ENCODE assay signal across 10 cellular contexts in the genomic region with DNA sequence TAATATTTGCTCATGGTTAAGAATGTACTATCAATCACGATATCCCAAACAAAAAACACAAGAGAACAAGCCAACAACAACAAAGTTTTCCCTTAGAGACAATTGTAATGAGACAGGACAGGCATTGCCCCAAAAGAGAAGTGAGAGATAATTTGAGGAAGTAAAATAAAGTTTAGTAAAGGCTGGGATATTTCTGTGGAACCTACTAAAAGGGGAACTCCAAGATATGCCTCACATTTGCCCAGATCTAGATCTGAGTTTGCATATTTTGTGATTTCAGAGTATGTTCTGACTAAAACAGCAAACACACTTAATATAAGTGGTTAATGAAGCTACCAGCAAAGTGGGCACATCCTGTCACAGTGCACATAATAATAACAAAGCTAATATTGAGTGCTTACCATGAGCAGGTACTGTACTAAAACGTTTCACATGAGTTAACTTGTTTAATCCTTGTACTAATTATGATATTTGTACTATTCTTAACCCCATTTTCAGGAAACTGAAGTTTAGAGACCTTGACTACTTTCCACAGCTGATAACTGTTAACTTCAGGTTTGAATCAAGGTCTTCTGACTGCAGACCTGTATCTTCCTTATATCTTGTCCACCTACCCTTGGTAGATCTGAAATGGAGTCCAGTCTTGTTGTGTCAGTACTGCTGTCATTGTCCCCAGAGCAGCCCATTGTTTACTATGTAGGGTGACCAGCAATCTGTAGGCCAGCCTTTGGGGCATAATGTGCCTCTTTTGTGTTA. TPM values are rescaled to one million over a fixed set of nuclear protein-coding genes. Genes with fewer than 3 reads are reported as not detected.
DNase-seq lines count a peak whose midpoint lies in the region; ATAC-seq and TF ChIP-seq lines count a peak whose summit lies in the region.
"Had no signal": no experiment of that assay in that cellular context is flagged by ENCODE, and none has a peak within 500 bp of the region (broad histone marks: within the 10 kb centered on the region; RNA-seq: fewer than 3 reads in every experiment).

No MANE protein-coding gene starts in this region.

- no peaks in the 10 kb centered on the region for H3K4me1 Mint-ChIP-seq in central memory CD8-positive, alpha-beta T cell

- no peaks in the 10 kb centered on the region for H3K36me3 Mint-ChIP-seq in central memory CD8-positive, alpha-beta T cell (ENCODE audit: insufficient read depth)

- no peaks in the 10 kb centered on the region for H3K27me3 Mint-ChIP-seq in central memory CD8-positive, alpha-beta T cell

- H3K9me3 ChIP-seq in body of pancreas (no peaks in the 10 kb centered on the region), PC-3 (ENCODE audit: low read length) (no peaks in the 10 kb centered on the region), sigmoid colon (no peaks in the 10 kb centered on the region)
- H3K9me3 ChIP-seq: thoracic aorta had no signal

- no peaks in the 10 kb centered on the region for H3K27me3 ChIP-seq in body of pancreas
- no peaks in the 10 kb centered on the region for H3K27me3 ChIP-seq in PC-3 (ENCODE audit: low read length)
- no peaks in the 10 kb centered on the region for H3K27me3 ChIP-seq in H7 (ENCODE audit: control insufficient read depth, insufficient read depth, low read length)
- no peaks in the 10 kb centered on the region for H3K27me3 ChIP-seq in sigmoid colon

- no peaks in the 10 kb centered on the region for H3K4me1 ChIP-seq in body of pancreas
- 0 out of 2 replicates have a peak, but pooled peaks cover 4% of the 10 kb centered on the region for H3K4me1 ChIP-seq in PC-3 (ENCODE audit: insufficient read depth, low read length)
- H3K4me1 ChIP-seq in sigmoid colon = no peaks in the 10 kb centered on the region

- no peak overlapping the region for H2AFZ ChIP-seq in PC-3 (ENCODE audit: low read length)

- no peak for TF ChIP-seq EP300 in sigmoid colon (IDR thresholded peaks at IDR 0.05)

- DNase-seq in AG20443 (ENCODE audit: low spot score) (peak; percentile 16), body of pancreas (no peak), PC-3 (no peak), H7 (no peak), sigmoid colon (no peak)
- no peak for DNase-seq in central memory CD8-positive, alpha-beta T cell (ENCODE audit: low spot score in 2 of 2)

- no peaks in the 10 kb centered on the region for H3K9me2 ChIP-seq in PC-3 (replicated peaks; ENCODE audit: low read length)

- no TSS peak for BruUV-seq in PC-3 (replicated peaks; lab: Mats Ljungman, UMichigan)

- no peak overlapping the region for H3K27ac ChIP-seq in body of pancreas
- H3K27ac ChIP-seq in PC-3 (ENCODE audit: low read length) = no peak overlapping the region
- no peak overlapping the region for H3K27ac ChIP-seq in sigmoid colon
- H3K27ac ChIP-seq: C4-2B, thoracic aorta had no signal

- H4K20me1 ChIP-seq in PC-3 (ENCODE audit: low read length) = no peaks in the 10 kb centered on the region

- ATAC-seq in GM19438 (IDR thresholded peaks at IDR 0.05; ENCODE audit: low read depth, unreplicated experiment) (peak; percentile 79), HG03280 (IDR thresholded peaks at IDR 0.05; ENCODE audit: unreplicated experiment) (peak; percentile 86), body of pancreas (no peak), PC-3 (no peak)
- peak; percentile 32 for ATAC-seq in central memory CD8-positive, alpha-beta T cell (replicated peaks; ENCODE audit: extremely low read depth, poor library complexity, severe bottlenecking)

- WGBS in body of pancreas, 2 donors = 46 to 47% methylated on average over 2 of the region's 2 CpGs
- 37 to 65% methylated on average over 2 of the region's 2 CpGs for WGBS in sigmoid colon, 2 donors

- no peak overlapping the region for H3K9ac ChIP-seq in PC-3 (ENCODE audit: low read length)

- no peak overlapping the region for H3K27ac Mint-ChIP-seq in central memory CD8-positive, alpha-beta T cell (ENCODE audit: low read depth)

- intact Hi-C loops in body of pancreas (cut with DNase I) (no loop called here), PC-3 (cut with micrococcal nuclease) (no loop called here), sigmoid colon (cut with DNase I) (no loop called here)

- H3K4me3 ChIP-seq in body of pancreas (no peak overlapping the region), PC-3 (ENCODE audit: low read length) (no peak overlapping the region), H7 (ENCODE audit: insufficient read depth, low read depth, low read length) (no peak overlapping the region), sigmoid colon (no peak overlapping the region)
- H3K4me3 ChIP-seq: thoracic aorta had no signal

- POLR2A ChIA-PET in PC-3 (lab: Charles Lee; ENCODE audit: unreplicated experiment) = no interaction called here

- no peaks in the 10 kb centered on the region for H3K79me2 ChIP-seq in PC-3 (ENCODE audit: low read length)

- no peaks in the 10 kb centered on the region for H3F3A ChIP-seq in PC-3 (ENCODE audit: low read length, unreplicated experiment)

- no peak for TF ChIP-seq POLR2A in body of pancreas (IDR thresholded peaks at IDR 0.05)
- no peak for TF ChIP-seq POLR2A in sigmoid colon (IDR thresholded peaks at IDR 0.05)

- no peak overlapping the region for H3K4me3 Mint-ChIP-seq in central memory CD8-positive, alpha-beta T cell

- CTCF ChIA-PET in PC-3 (lab: Charles Lee) = no interaction called here

- no peak for TF ChIP-seq CTCF in body of pancreas (IDR thresholded peaks at IDR 0.05)
- no peak for TF ChIP-seq CTCF in PC-3 (conservative IDR thresholded peaks at IDR 0.05; ENCODE audit: low read depth, low read length)
- TF ChIP-seq CTCF in sigmoid colon (IDR thresholded peaks at IDR 0.05) = no peak

- H3K36me3 ChIP-seq in body of pancreas (replicated peaks in 1 of 2; ENCODE audit: insufficient read depth in 1 of 2, low read depth in 2 of 2) (no peaks in the 10 kb centered on the region), PC-3 (ENCODE audit: low read depth, low read length) (no peaks in the 10 kb centered on the region), H7 (replicated peaks; ENCODE audit: control insufficient read depth, insufficient read depth, low read length) (no peaks in the 10 kb centered on the region), sigmoid colon (no peaks in the 10 kb centered on the region)
- H3K36me3 ChIP-seq: thoracic aorta had no signal

- no peak overlapping the region for H3K4me2 ChIP-seq in PC-3 (ENCODE audit: low read length)

- H3K9me3 Mint-ChIP-seq in central memory CD8-positive, alpha-beta T cell = no peaks in the 10 kb centered on the region

RNA-seq across cellular contexts. Expression of gene BMP2K, which starts 26.0 kb away (rescaled TPM):
- 10 to 100 TPM; 15.8 to 18.9 TPM for total RNA-seq in body of pancreas
- 16.2 and 24.5 TPM in 2 replicates for total RNA-seq in PC-3 (2014; rRNA removed)
- total RNA-seq in H7 (2014; rRNA removed; shearing (Covaris generic)) = 25.1 and 37.8 TPM in 2 replicates
- total RNA-seq in sigmoid colon = 10 to 100 TPM; 30.0 to 37.9 (median 34.5) TPM
- polyA plus RNA-seq in sigmoid colon = 10 to 100 TPM; 13.2 to 19.4 (median 15.5) TPM

Comparison
In these comparisons a context has a peak if more than half of its experiments do, and no peak if none do; other contexts are left out.
1. ATAC-seq: peak in GM19438 (single experiment), HG03280 (single experiment) and central memory CD8-positive, alpha-beta T cell (single experiment); none in body of pancreas (single experiment) and PC-3 (single experiment).